15 cellular contexts compared by ENCODE assay signal in genomic region chr4:53151489-53151788, GRCh38.
"Had no signal": no experiment of that assay in that cellular context is flagged by ENCODE, and none has a peak within 500 bp of the region (broad histone marks: within the 10 kb centered on the region; RNA-seq: fewer than 3 reads in every experiment).

No MANE protein-coding gene starts in this region.

- H3K4me1 ChIP-seq: foreskin keratinocyte had no signal

- H3K4me1 Mint-ChIP-seq: immature natural killer cell had no signal

- H3K4me3 Mint-ChIP-seq: immature natural killer cell; natural killer cell treated with Interleukin-12 subunit alpha and Interleukin-12 subunit beta and Interleukin-15 and Interleukin-18, amount 100 ng/mL, for 72 hours had no signal

- H3K36me3 ChIP-seq: esophagus squamous epithelium, stomach had no signal

- H3K27ac ChIP-seq: esophagus squamous epithelium, foreskin keratinocyte had no signal

- DNase-seq: cerebellar nuclear complex; esophagus squamous epithelium; foreskin keratinocyte; immature natural killer cell; kidney; left cardiac atrium; mammary epithelial cell; midbrain; small intestine; stimulated activated CD4-positive, alpha-beta T cell treated with anti-CD3 and anti-CD28 coated beads, Interleukin-12 subunit alpha, Interleukin-12 subunit beta, amount 100 ng/mL, for 4 hours; stimulated activated naive CD4-positive, alpha-beta T cell; stomach; substantia nigra; trophoblast cell had no signal

- FAIRE-seq: kidney, small intestine had no signal

- H3K27me3 ChIP-seq: esophagus squamous epithelium, foreskin keratinocyte, stomach had no signal

- H3K27me3 Mint-ChIP-seq: natural killer cell treated with Interleukin-12 subunit alpha and Interleukin-12 subunit beta and Interleukin-15 and Interleukin-18, amount 100 ng/mL, for 72 hours had no signal

- H3K9me3 ChIP-seq: esophagus squamous epithelium, stomach had no signal

- H3K27ac Mint-ChIP-seq: immature natural killer cell; natural killer cell treated with Interleukin-12 subunit alpha and Interleukin-12 subunit beta and Interleukin-15 and Interleukin-18, amount 100 ng/mL, for 72 hours had no signal

- H3K4me3 ChIP-seq: esophagus squamous epithelium, stomach had no signal
